In the genomic region with DNA sequence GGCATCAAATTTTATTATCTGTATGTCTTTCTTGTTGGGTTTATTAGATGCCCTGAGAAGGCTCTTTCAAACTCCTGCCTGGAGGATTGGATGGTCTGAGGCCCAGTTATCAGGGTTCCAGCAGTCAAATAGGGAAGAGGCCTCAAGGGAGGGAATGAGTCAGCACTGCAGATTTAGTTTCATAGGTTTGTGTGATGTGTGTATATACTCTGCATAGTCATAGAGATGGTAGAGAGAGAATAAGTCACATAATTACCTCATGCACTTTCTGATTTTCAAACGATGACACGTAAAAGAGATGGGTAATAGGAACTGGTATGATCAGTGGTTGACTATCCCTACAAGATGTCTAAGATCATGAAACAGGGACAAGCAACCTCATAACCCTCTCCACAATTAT, we compare ENCODE assay signal across 8 cellular contexts.
DNase-seq lines count a peak whose midpoint lies in the region; ATAC-seq, FAIRE-seq and TF ChIP-seq lines count a peak whose summit lies in the region.

No MANE protein-coding gene starts in this region.

- no peaks in the 10 kb centered on the region for H3K4me1 ChIP-seq in tibial nerve

- no peak for TF ChIP-seq EP300 in tibial nerve (IDR thresholded peaks at IDR 0.05)

- no peak overlapping the region for H3K4me3 ChIP-seq in tibial nerve

- 83 to 97% methylated on average over 2 of the region's 2 CpGs for WGBS in tibial nerve, 2 donors

- H3K27me3 ChIP-seq in tibial nerve = no peaks in the 10 kb centered on the region

- peak; percentile 62 for FAIRE-seq in GM18507 (lab: Jason Lieb, UNC)

- H3K9me3 ChIP-seq in tibial nerve = no peaks in the 10 kb centered on the region

- DNase-seq in GM18507 (ENCODE audit: extremely low spot score, insufficient read length, low read depth) = peak; percentile 25
- peak; percentile 39 for DNase-seq in fibroblast of gingiva (ENCODE audit: low read depth)
- DNase-seq in NCI-H82 treated with DMSO at 0.1 percent for 48 hours (lab: John Stamatoyannopoulos, UW; ENCODE audit: unreplicated experiment) = no peak
- no peak for DNase-seq in germinal center (ENCODE audit: low spot score)
- DNase-seq in tibial nerve (ENCODE audit: low spot score in 2 of 2) = no peak
- DNase-seq in NCI-H1092 treated with DMSO at 0.1 percent for 48 hours (lab: John Stamatoyannopoulos, UW) = no peak

- H3K36me3 ChIP-seq in tibial nerve = no peaks in the 10 kb centered on the region

- ATAC-seq in GM21423 (IDR thresholded peaks at IDR 0.05; ENCODE audit: unreplicated experiment) (peak; percentile 85), HG03442 (IDR thresholded peaks at IDR 0.05; ENCODE audit: unreplicated experiment) (peak; percentile 99)

- H3K27ac ChIP-seq in tibial nerve = no peak overlapping the region

- TF ChIP-seq CTCF in tibial nerve (IDR thresholded peaks at IDR 0.05) = no peak

- no peak for TF ChIP-seq POLR2A in tibial nerve (IDR thresholded peaks at IDR 0.05)

Comparison
In these comparisons a context has a peak if more than half of its experiments do, and no peak if none do; other contexts are left out.
1. DNase-seq: peak in GM18507 (single experiment) and fibroblast of gingiva (single experiment); none in NCI-H82 treated with DMSO at 0.1 percent for 48 hours (single experiment), germinal center (single experiment), tibial nerve (0 of 2) and NCI-H1092 treated with DMSO at 0.1 percent for 48 hours (single experiment).